In the genomic region with DNA sequence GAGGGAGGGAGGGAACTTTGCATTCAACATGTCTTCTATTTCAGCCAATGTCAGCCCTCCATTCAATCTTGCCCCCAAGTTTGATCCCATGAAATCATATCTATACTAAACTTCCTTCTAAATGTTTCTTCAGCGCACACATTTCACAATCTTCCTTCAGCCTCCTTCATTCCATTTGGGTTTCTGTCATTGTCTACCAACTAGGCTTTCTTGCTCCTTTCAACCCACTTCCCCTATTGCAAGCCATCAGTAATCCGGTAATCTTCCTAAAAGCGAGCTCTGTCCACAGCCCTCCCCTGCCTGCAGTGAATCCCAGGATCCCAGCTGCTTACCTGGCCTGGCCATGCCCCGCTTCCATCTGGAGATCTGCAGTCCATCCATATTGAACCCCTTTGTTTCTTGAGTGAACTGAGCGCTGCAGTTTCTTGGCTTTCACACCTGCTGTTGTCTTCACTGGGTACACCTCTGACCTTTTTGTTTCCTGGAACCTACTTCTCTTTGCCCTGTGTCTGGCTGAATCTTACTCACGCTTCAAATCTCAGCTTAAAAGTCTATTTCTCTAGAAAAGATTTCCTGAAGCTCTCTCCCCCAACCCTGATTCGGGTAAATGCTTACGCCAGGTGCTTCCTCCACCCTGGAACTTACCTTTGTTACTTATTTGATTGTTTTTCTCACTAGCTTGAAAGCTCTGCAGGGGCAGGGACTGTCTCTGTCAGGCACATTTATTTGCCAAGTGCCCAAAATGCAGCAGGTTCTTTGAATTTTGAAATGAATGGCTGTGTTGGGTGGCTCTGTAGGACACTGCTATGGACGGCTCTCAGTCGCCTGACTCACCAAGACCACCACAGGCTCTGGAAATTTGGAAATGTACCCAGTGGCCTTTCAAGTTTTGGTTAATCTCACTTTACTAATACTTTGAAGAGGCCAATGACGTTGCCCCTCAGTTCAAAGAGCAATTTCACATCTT, we compare ENCODE assay signal across 14 cellular contexts. TPM values are rescaled to one million over a fixed set of nuclear protein-coding genes. Genes with fewer than 3 reads are reported as not detected.
A peak's percentile ranks its signal among the peaks of the same experiment; 100 is the strongest.
DNase-seq lines count a peak whose midpoint lies in the region; ATAC-seq lines count a peak whose summit lies in the region.
"Had no signal": no experiment of that assay in that cellular context is flagged by ENCODE, and none has a peak within 500 bp of the region (broad histone marks: within the 10 kb centered on the region; RNA-seq: fewer than 3 reads in every experiment).

No MANE protein-coding gene starts in this region.

- H3K9me3 Mint-ChIP-seq in activated naive CD8-positive, alpha-beta T cell treated with anti-CD3 and anti-CD28 coated beads for 36 hours = peaks cover 15% of the 10 kb centered on the region

- peak overlapping the region; percentile 71 for H3K27ac ChIP-seq in thymus (ENCODE audit: low read depth)
- H3K27ac ChIP-seq: ascending aorta, dorsolateral prefrontal cortex, gastroesophageal sphincter had no signal

- H3K27me3 Mint-ChIP-seq in activated naive CD8-positive, alpha-beta T cell treated with anti-CD3 and anti-CD28 coated beads for 36 hours = no peaks in the 10 kb centered on the region

- ATAC-seq in activated CD4-positive, CD25-positive, alpha-beta regulatory T cell treated with anti-CD3 and anti-CD28 coated beads, Interleukin-2, amount 50 U/mL, for 24 hours = peak; percentile 48 to 60
- no peak for ATAC-seq in HG02571 (IDR thresholded peaks at IDR 0.05; ENCODE audit: unreplicated experiment)
- ATAC-seq: gastroesophageal sphincter, WTC11 had no signal

- peaks cover 51% of the 10 kb centered on the region for H3K36me3 Mint-ChIP-seq in activated naive CD8-positive, alpha-beta T cell treated with anti-CD3 and anti-CD28 coated beads for 36 hours
- H3K36me3 Mint-ChIP-seq: WTC11 had no signal

- DNase-seq in stimulated activated CD4-positive, alpha-beta T cell treated with anti-CD3 and anti-CD28 coated beads, Interleukin-1b, Interleukin-23, amount 100 ng/mL, for 48 hours = peak; percentile 27
- DNase-seq in stimulated activated CD4-positive, alpha-beta T cell treated with anti-CD3 and anti-CD28 coated beads, Interleukin-2, amount 100 ng/mL, for 48 hours = no peak
- peak; percentile 34 for DNase-seq in activated naive CD8-positive, alpha-beta T cell treated with anti-CD3 and anti-CD28 coated beads for 36 hours
- DNase-seq in foreskin melanocyte = no peak
- DNase-seq in NCI-H2171 treated with DMSO at 0.1 percent for 48 hours (lab: John Stamatoyannopoulos, UW) = no peak
- DNase-seq: dorsolateral prefrontal cortex, NCI-H345 had no signal

- no peak overlapping the region for H3K4me3 ChIP-seq in thymus (ENCODE audit: low read length)
- H3K4me3 ChIP-seq: ascending aorta, dorsolateral prefrontal cortex, gastroesophageal sphincter had no signal

- H3K27me3 ChIP-seq in thymus (ENCODE audit: control insufficient read depth, insufficient read depth) = no peaks in the 10 kb centered on the region
- H3K27me3 ChIP-seq: ascending aorta, dorsolateral prefrontal cortex, gastroesophageal sphincter had no signal

- peaks cover 75% of the 10 kb centered on the region for H3K4me1 Mint-ChIP-seq in activated naive CD8-positive, alpha-beta T cell treated with anti-CD3 and anti-CD28 coated beads for 36 hours

- 55% methylated on average over 11 of the region's 11 CpGs for WGBS in thymus

- H3K36me3 ChIP-seq in thymus (ENCODE audit: control insufficient read depth, insufficient read depth) = no peaks in the 10 kb centered on the region
- H3K36me3 ChIP-seq: ascending aorta, gastroesophageal sphincter had no signal

- H3K9me3 ChIP-seq in thymus (ENCODE audit: control insufficient read depth) = no peaks in the 10 kb centered on the region
- H3K9me3 ChIP-seq: ascending aorta, gastroesophageal sphincter had no signal

- H3K27ac Mint-ChIP-seq in activated naive CD8-positive, alpha-beta T cell treated with anti-CD3 and anti-CD28 coated beads for 36 hours = peak overlapping the region; percentile 97
- H3K27ac Mint-ChIP-seq: WTC11 had no signal

- no peaks in the 10 kb centered on the region for H3K4me1 ChIP-seq in thymus (ENCODE audit: control insufficient read depth, insufficient read depth, low read length)

- peak overlapping the region; percentile 89 for H3K4me3 Mint-ChIP-seq in activated naive CD8-positive, alpha-beta T cell treated with anti-CD3 and anti-CD28 coated beads for 36 hours
- H3K4me3 Mint-ChIP-seq: WTC11 had no signal

RNA-seq across cellular contexts. Expression of a gene that starts 50.3 kb away (rescaled TPM):
- total RNA-seq in activated naive CD8-positive, alpha-beta T cell treated with anti-CD3 and anti-CD28 coated beads for 36 hours = 10 to 100 TPM; 29.1 to 31.5 TPM
- 7.7 TPM for polyA plus RNA-seq in thymus
- total RNA-seq: ascending aorta had no signal
- polyA plus RNA-seq: neural cell had no signal

Comparison
In these comparisons a context has a peak if more than half of its experiments do, and no peak if none do; other contexts are left out.
1. DNase-seq: peak in stimulated activated CD4-positive, alpha-beta T cell treated with anti-CD3 and anti-CD28 coated beads, Interleukin-1b, Interleukin-23, amount 100 ng/mL, for 48 hours (single experiment) and activated naive CD8-positive, alpha-beta T cell treated with anti-CD3 and anti-CD28 coated beads for 36 hours (single experiment); none in stimulated activated CD4-positive, alpha-beta T cell treated with anti-CD3 and anti-CD28 coated beads, Interleukin-2, amount 100 ng/mL, for 48 hours (0 of 2), foreskin melanocyte (single experiment) and NCI-H2171 treated with DMSO at 0.1 percent for 48 hours (single experiment).